Comparison of ENCODE assay signal across 8 cellular contexts in genomic region chr19:11737964-11738745, GRCh38. TPM values are rescaled to one million over a fixed set of nuclear protein-coding genes. Genes with fewer than 3 reads are reported as not detected.
DNase-seq lines count a peak whose midpoint lies in the region; ATAC-seq and TF ChIP-seq lines count a peak whose summit lies in the region.

No MANE protein-coding gene starts in this region.

- peak; percentile 47 for ATAC-seq in GM21528 (IDR thresholded peaks at IDR 0.05; ENCODE audit: low FRiP score, unreplicated experiment)

- H3K27me3 ChIP-seq in liver (ENCODE audit: control insufficient read depth in 4 of 4, insufficient read depth in 4 of 4, low read length in 3 of 4), result no peaks in the 10 kb centered on the region

- H3K36me3 Mint-ChIP-seq in IgD-negative memory B cell, result peaks cover 5% of the 10 kb centered on the region

- WGBS in liver, result under 1% methylated on average over 52 of the region's 52 CpGs

- H3K27ac Mint-ChIP-seq in IgD-negative memory B cell, result peak overlapping the region; percentile 7 to 85 (median 41)

- no peak for TF ChIP-seq CTCF in WI38 (IDR thresholded peaks at IDR 0.05; ENCODE audit: low read depth, low read length)
- no peak for TF ChIP-seq CTCF in coronary artery (IDR thresholded peaks at IDR 0.05)
- TF ChIP-seq CTCF in liver (IDR thresholded peaks at IDR 0.05; ENCODE audit: low read depth, low read length, missing input control), result no peak

- H3K4me3 Mint-ChIP-seq in IgD-negative memory B cell, result peak overlapping the region; percentile 90 to 100 (median 99)

- peak overlapping the region; percentile 70 for H3K9ac ChIP-seq in ES-I3 (ENCODE audit: low read depth, low read length)
- H3K9ac ChIP-seq in liver (ENCODE audit: low read depth in 1 of 2, low read length in 2 of 2), result peak overlapping the region; percentile 68 to 88

- DNase-seq in coronary artery (ENCODE audit: low spot score) (peak; percentile 74), HPDE6-E6E7 (ENCODE audit: extremely low spot score) (no peak)
- peak; percentile 11 for DNase-seq in stimulated activated CD8-positive, alpha-beta memory T cell treated with anti-CD3 and anti-CD28 coated beads, Interleukin-15, amount 100 ng/mL, for 1 hour (ENCODE audit: low read depth)

- TF ChIP-seq RAD21 in liver (IDR thresholded peaks at IDR 0.05), result peak; percentile 16 to 58

- H3K27ac ChIP-seq in coronary artery, result peak overlapping the region; percentile 69 to 85
- H3K27ac ChIP-seq in liver (ENCODE audit: low read depth in 1 of 2, low read length in 2 of 2), result peak overlapping the region; percentile 73 to 86

- no peaks in the 10 kb centered on the region for H3K27me3 Mint-ChIP-seq in IgD-negative memory B cell

- no peaks in the 10 kb centered on the region for H3K9me3 ChIP-seq in ES-I3 (ENCODE audit: control insufficient read depth, insufficient read depth, low read length)
- H3K9me3 ChIP-seq in liver (ENCODE audit: control insufficient read depth in 4 of 4, low read length in 3 of 4), result no peaks in the 10 kb centered on the region

- no peaks in the 10 kb centered on the region for H3K4me1 ChIP-seq in ES-I3 (ENCODE audit: insufficient read depth, low read length)
- peaks cover 10 to 16% (median 13%) of the 10 kb centered on the region in 4 donors for H3K4me1 ChIP-seq in liver (ENCODE audit: control insufficient read depth in 4 of 4, insufficient read depth in 4 of 4, low read length in 3 of 4)

- H3K4me3 ChIP-seq in WI38 (ENCODE audit: low read depth, low read length) (peak overlapping the region; percentile 94), coronary artery (peak overlapping the region; percentile 83), liver (ENCODE audit: low read depth in 1 of 3, low read length in 3 of 3) (peak overlapping the region; percentile 81 to 98 (median 83))

- peaks cover 13 to 15% (median 14%) of the 10 kb centered on the region in 3 donors for H3K4me1 Mint-ChIP-seq in IgD-negative memory B cell

- H3K9me3 Mint-ChIP-seq in IgD-negative memory B cell, result no peaks in the 10 kb centered on the region

- H3K36me3 ChIP-seq in ES-I3 (ENCODE audit: insufficient read depth, low read length), result no peaks in the 10 kb centered on the region
- H3K36me3 ChIP-seq in liver (ENCODE audit: control insufficient read depth in 4 of 4, insufficient read depth in 3 of 4, low read depth in 1 of 4, low read length in 3 of 4), result no peaks in the 10 kb centered on the region

TF ChIP-seq in liver, 16 proteins besides CTCF, POLR2A, EP300 and RAD21:
- peak; percentile 20 to 45 for TF ChIP-seq HNF4A (conservative IDR thresholded peaks at IDR 0.05)
- TF ChIP-seq TAF1 (conservative IDR thresholded peaks at IDR 0.05), result peak; percentile 59
- no peak for TF ChIP-seq HNF4G (IDR thresholded peaks at IDR 0.05)
- TF ChIP-seq FOXA2 (IDR thresholded peaks at IDR 0.05), result peak; percentile 18
- TF ChIP-seq YY1 (IDR thresholded peaks at IDR 0.05), result peak; percentile 40
- peak; percentile 53 for TF ChIP-seq REST (IDR thresholded peaks at IDR 0.05)
- TF ChIP-seq RXRA (IDR thresholded peaks at IDR 0.05), result peak; percentile 85 to 92
- TF ChIP-seq GABPA (IDR thresholded peaks at IDR 0.05 in 1 of 2, conservative IDR thresholded peaks at IDR 0.05 in 1 of 2), result peak in 1 of 2 donors; percentile 62
- TF ChIP-seq SP1 (IDR thresholded peaks at IDR 0.05), result peak; percentile 71
- TF ChIP-seq ATF3 (IDR thresholded peaks at IDR 0.05), result no peak

RNA-seq across cellular contexts. Expression of gene ZNF823, which starts 0.6 kb away (rescaled TPM):
- 2.5 TPM for polyA plus RNA-seq in IgD-negative memory B cell
- 1 to 10 TPM; 3.1 to 6.4 TPM for total RNA-seq in liver
- 1 to 10 TPM; 2.4 to 3.0 TPM for polyA plus RNA-seq in liver

RNA-seq across cellular contexts. Expression of gene ZNF441, which starts 28.6 kb away (rescaled TPM):
- 9.3 TPM for polyA plus RNA-seq in IgD-negative memory B cell
- total RNA-seq in liver, result 1 to 10 TPM; 7.1 to 7.4 TPM
- polyA plus RNA-seq in liver, result 1 to 10 TPM; 1.8 to 4.2 TPM
